1 cellular context compared by ENCODE assay signal in the genomic region with DNA sequence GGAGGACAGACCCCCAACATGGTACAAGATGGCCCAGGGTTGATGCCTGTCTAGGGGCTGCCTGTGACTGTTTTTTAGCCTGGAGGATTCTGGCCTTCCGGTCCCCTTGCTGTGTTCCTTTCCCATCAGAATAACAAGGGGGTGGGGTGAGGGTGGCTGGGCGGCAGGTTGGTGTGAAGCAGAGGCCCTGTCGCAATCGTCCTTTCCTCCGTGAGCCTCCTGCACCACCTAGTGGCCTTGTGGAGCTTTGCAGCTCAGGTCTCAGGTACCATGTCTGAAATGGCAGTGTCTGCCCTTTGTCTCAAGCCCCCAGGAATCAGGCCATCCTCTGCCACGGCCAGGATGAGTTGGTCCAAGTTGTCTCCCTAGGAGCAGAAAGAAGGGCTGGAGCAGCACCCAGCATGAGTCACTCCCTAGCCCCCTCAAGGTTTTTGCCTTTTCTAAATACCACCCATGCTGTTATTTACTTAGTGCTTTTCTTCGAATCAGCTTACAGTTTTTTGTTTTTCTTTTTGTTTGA.
TF ChIP-seq lines count a peak whose summit lies in the region.

No MANE protein-coding gene starts in this region.

TF ChIP-seq in IMR-90, 13 proteins besides CTCF, POLR2A, EP300 and RAD21:
- TF ChIP-seq FOS (IDR thresholded peaks at IDR 0.05; ENCODE audit: low read depth, low read length) = no peak
- TF ChIP-seq SMC3 (IDR thresholded peaks at IDR 0.05; ENCODE audit: low read depth, low read length) = peak; percentile 99
- TF ChIP-seq RCOR1 (IDR thresholded peaks at IDR 0.05; ENCODE audit: insufficient replicate concordance, low read length) = no peak
- peak; percentile 99 for TF ChIP-seq CEBPB (IDR thresholded peaks at IDR 0.05; ENCODE audit: low read depth, low read length)
- TF ChIP-seq RFX5 (IDR thresholded peaks at IDR 0.05; ENCODE audit: low read depth, low read length) = no peak
- no peak for TF ChIP-seq ELK1 (IDR thresholded peaks at IDR 0.05; ENCODE audit: borderline replicate concordance, low read depth, low read length)
- peak; percentile 52; the same call in 1 of the 2 replicates for TF ChIP-seq MAZ (IDR thresholded peaks at IDR 0.05; ENCODE audit: borderline replicate concordance, low read depth, low read length)
